17 cellular contexts compared by ENCODE assay signal in genomic region chr2:206804326-206804725, GRCh38. TPM values are rescaled to one million over a fixed set of nuclear protein-coding genes. Genes with fewer than 3 reads are reported as not detected.
DNase-seq lines count a peak whose midpoint lies in the region; TF ChIP-seq lines count a peak whose summit lies in the region.
"Had no signal": no experiment of that assay in that cellular context is flagged by ENCODE, and none has a peak within 500 bp of the region (broad histone marks: within the 10 kb centered on the region; RNA-seq: fewer than 3 reads in every experiment).

No MANE protein-coding gene starts in this region.

- no peak for DNase-seq in left ventricle myocardium inferior
- DNase-seq in right atrium auricular region (ENCODE audit: low spot score), result no peak
- no peak for DNase-seq in endodermal cell
- DNase-seq in activated CD4-positive, alpha-beta T cell treated with anti-CD3 and anti-CD28 coated beads for 48 hours, result no peak
- DNase-seq in globus pallidus (ENCODE audit: low spot score), result no peak
- DNase-seq in thyroid gland, result no peak
- DNase-seq in NCI-H2107 (lab: John Stamatoyannopoulos, UW), result no peak
- DNase-seq: 8988T, Caco-2, DMS53, NCI-H146, NCI-H69 had no signal

- no peak overlapping the region for H3K9ac ChIP-seq in endodermal cell (ENCODE audit: extremely low read depth, low read length, poor library complexity, severe bottlenecking)

- H3K27ac Mint-ChIP-seq in endodermal cell, result peak overlapping the region; percentile 64
- peak overlapping the region; percentile 28 to 49 (median 48) for H3K27ac Mint-ChIP-seq in nephron
- H3K27ac Mint-ChIP-seq: CD14-positive monocyte had no signal

- H3K36me3 Mint-ChIP-seq in endodermal cell (ENCODE audit: low read depth), result peaks cover 15% of the 10 kb centered on the region
- H3K36me3 Mint-ChIP-seq in nephron (ENCODE audit: low read depth), result no peaks in the 10 kb centered on the region
- H3K36me3 Mint-ChIP-seq: CD14-positive monocyte had no signal

- H3K4me3 ChIP-seq in left ventricle myocardium inferior (no peak overlapping the region), right atrium auricular region (no peak overlapping the region), endodermal cell (ENCODE audit: low read length) (no peak overlapping the region), thyroid gland (replicated peaks in 1 of 3) (no peak overlapping the region)
- H3K4me3 ChIP-seq: K562, SJSA1 had no signal

- H3K4me1 ChIP-seq in left ventricle myocardium inferior (peaks cover 35% of the 10 kb centered on the region), right atrium auricular region (peaks cover 0 to 19% of the 10 kb centered on the region in 2 donors), endodermal cell (ENCODE audit: control insufficient read depth, insufficient read depth, low read length) (no peaks in the 10 kb centered on the region), thyroid gland (peaks cover 0 to 7% of the 10 kb centered on the region in 2 donors)
- H3K4me1 ChIP-seq: Caco-2 had no signal

- TF ChIP-seq POLR2A in thyroid gland (IDR thresholded peaks at IDR 0.05), result no peak

- H3K4me1 Mint-ChIP-seq in endodermal cell, result peaks cover 58% of the 10 kb centered on the region
- H3K4me1 Mint-ChIP-seq in nephron, result peaks cover 47% of the 10 kb centered on the region

- H3K27me3 Mint-ChIP-seq in endodermal cell (ENCODE audit: insufficient read depth), result no peaks in the 10 kb centered on the region
- no peaks in the 10 kb centered on the region for H3K27me3 Mint-ChIP-seq in nephron (ENCODE audit: low read depth)

- intact Hi-C loops in left ventricle myocardium inferior (cut with micrococcal nuclease) (loop anchor here (10.0 kb wide), 1 partner anchor 180 kb away; no protein-coding TSS in a partner anchor), thyroid gland (cut with DNase I) (loop anchor here (5.0 kb wide), 1 partner anchor 668 kb away; no protein-coding TSS in a partner anchor)

- H3K27ac ChIP-seq in left ventricle myocardium inferior (replicated peaks) (peak overlapping the region; percentile 31), right atrium auricular region (no peak overlapping the region), endodermal cell (ENCODE audit: low read depth, low read length) (no peak overlapping the region), thyroid gland (no peak overlapping the region)
- H3K27ac ChIP-seq: RWPE1, SJSA1 had no signal

- no peaks in the 10 kb centered on the region for H3K36me3 ChIP-seq in left ventricle myocardium inferior
- no peaks in the 10 kb centered on the region for H3K36me3 ChIP-seq in right atrium auricular region
- no peaks in the 10 kb centered on the region for H3K36me3 ChIP-seq in endodermal cell (ENCODE audit: control insufficient read depth, insufficient read depth, low read length)
- no peaks in the 10 kb centered on the region for H3K36me3 ChIP-seq in thyroid gland
- H3K36me3 ChIP-seq: SJSA1 had no signal

- H3K27me3 ChIP-seq in left ventricle myocardium inferior (ENCODE audit: low read depth) (no peaks in the 10 kb centered on the region), right atrium auricular region (no peaks in the 10 kb centered on the region), endodermal cell (ENCODE audit: control insufficient read depth, insufficient read depth, low read length, poor library complexity, severe bottlenecking) (no peaks in the 10 kb centered on the region), thyroid gland (no peaks in the 10 kb centered on the region)
- H3K27me3 ChIP-seq: SJSA1 had no signal

- H3K9me3 Mint-ChIP-seq in endodermal cell (no peaks in the 10 kb centered on the region), nephron (no peaks in the 10 kb centered on the region)
- H3K9me3 Mint-ChIP-seq: CD14-positive monocyte had no signal

- H3K4me3 Mint-ChIP-seq in endodermal cell, result no peak overlapping the region
- H3K4me3 Mint-ChIP-seq in nephron, result no peak overlapping the region
- H3K4me3 Mint-ChIP-seq: CD14-positive monocyte had no signal

- H3K9me3 ChIP-seq in left ventricle myocardium inferior (replicated peaks) (no peaks in the 10 kb centered on the region), right atrium auricular region (no peaks in the 10 kb centered on the region), endodermal cell (ENCODE audit: control insufficient read depth, low read length) (no peaks in the 10 kb centered on the region), thyroid gland (no peaks in the 10 kb centered on the region)
- H3K9me3 ChIP-seq: Caco-2, SJSA1 had no signal

- WGBS in endodermal cell (ENCODE audit: insufficient coverage in 1 of 2, insufficient read length in 1 of 2), 2 experiments, result 67 to 76% methylated on average over 4 to 5 of the region's 5 CpGs
- 68 to 78% methylated on average over 5 of the region's 5 CpGs for WGBS in thyroid gland, 2 donors

- TF ChIP-seq CTCF in left ventricle myocardium inferior (IDR thresholded peaks at IDR 0.05; ENCODE audit: borderline replicate concordance) (no peak), right atrium auricular region (IDR thresholded peaks at IDR 0.05) (no peak), endodermal cell (conservative IDR thresholded peaks at IDR 0.05) (no peak), nephron (IDR thresholded peaks at IDR 0.05; ENCODE audit: unreplicated experiment in 3 of 3) (no peak), thyroid gland (IDR thresholded peaks at IDR 0.05) (no peak)

RNA-seq across cellular contexts. Expression of gene FASTKD2, which starts 38.9 kb away (rescaled TPM):
- total RNA-seq in left ventricle myocardium inferior (39.9 TPM), right atrium auricular region (10 to 100 TPM; 22.2 to 45.5 TPM), endodermal cell (10 to 100 TPM; 31.3 to 31.6 TPM), thyroid gland (10 to 100 TPM; 39.2 to 67.0 (median 46.2) TPM)
- polyA plus RNA-seq in endodermal cell (2013, experiment 1 of 2), result 32.7 TPM
- polyA plus RNA-seq in endodermal cell (2013, experiment 2 of 2), result 29.8 TPM

RNA-seq across cellular contexts. Expression of gene MDH1B, which starts 39.2 kb away (rescaled TPM):
- total RNA-seq in left ventricle myocardium inferior (0.69 TPM), right atrium auricular region (1 to 10 TPM in 1 of 2 donors, under 1 TPM in 1; 0.33 to 1.1 TPM), endodermal cell (1 to 10 TPM; 1.5 to 2.9 TPM), thyroid gland (10 to 100 TPM in 2 of 4 donors, 1 to 10 TPM in 2; 5.0 to 15.5 (median 11.5) TPM)
- 1.7 TPM for polyA plus RNA-seq in endodermal cell (2013, experiment 1 of 2)
- 1.4 TPM for polyA plus RNA-seq in endodermal cell (2013, experiment 2 of 2)
- polyA plus RNA-seq: CD14-positive monocyte had no signal
